ENCODE assay signal across 23 cellular contexts in the genomic region with DNA sequence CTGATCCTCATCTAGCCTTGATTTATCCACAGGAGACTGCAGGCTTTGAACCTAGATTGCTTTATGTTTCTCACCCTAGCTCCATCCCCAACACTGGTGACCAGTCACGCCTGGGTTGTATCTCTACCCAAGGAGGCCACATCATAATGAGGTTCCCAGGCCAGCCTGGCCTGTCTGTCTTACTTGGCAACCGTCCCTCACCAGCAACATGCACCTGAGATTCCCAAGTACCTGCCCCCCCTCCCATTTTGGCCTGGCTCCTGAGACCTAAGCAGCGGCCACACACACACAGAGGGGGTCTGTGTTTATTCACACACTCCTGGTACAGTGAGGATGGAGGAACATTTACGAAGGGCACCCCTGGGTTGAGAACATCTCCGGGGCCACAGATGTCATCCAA. TPM values are rescaled to one million over a fixed set of nuclear protein-coding genes. Genes with fewer than 3 reads are reported as not detected.
A peak's percentile ranks its signal among the peaks of the same experiment; 100 is the strongest.
DNase-seq lines count a peak whose midpoint lies in the region; ATAC-seq and TF ChIP-seq lines count a peak whose summit lies in the region.
"Had no signal": no experiment of that assay in that cellular context is flagged by ENCODE, and none has a peak within 500 bp of the region (broad histone marks: within the 10 kb centered on the region; RNA-seq: fewer than 3 reads in every experiment).

No MANE protein-coding gene starts in this region.

- peaks cover 32% of the 10 kb centered on the region for H3K27me3 Mint-ChIP-seq in CD4-positive, CD25-positive, alpha-beta regulatory T cell
- H3K27me3 Mint-ChIP-seq in Calu3 (ENCODE audit: unreplicated experiment) (peaks cover 59% of the 10 kb centered on the region), nephron progenitor cell (ENCODE audit: low read depth, poor library complexity) (peaks cover 82% of the 10 kb centered on the region)
- H3K27me3 Mint-ChIP-seq in central memory CD8-positive, alpha-beta T cell = no peaks in the 10 kb centered on the region

- H3K4me1 ChIP-seq in CD4-positive, CD25-positive, alpha-beta regulatory T cell (ENCODE audit: control insufficient read depth, insufficient read depth, low read length, poor library complexity, severe bottlenecking) = peaks cover 28% of the 10 kb centered on the region

- TSS peak; percentile 25 for BruUV-seq in Calu3 (replicated peaks; lab: Mats Ljungman, UMichigan)

- TF ChIP-seq CTCF in Calu3 (IDR thresholded peaks at IDR 0.05; ENCODE audit: unreplicated experiment) (no peak), nephron progenitor cell (IDR thresholded peaks at IDR 0.05) (no peak)

- peaks cover 9% of the 10 kb centered on the region for H3K27me3 ChIP-seq in CD4-positive, CD25-positive, alpha-beta regulatory T cell (ENCODE audit: control insufficient read depth, insufficient read depth, low read length)

- H3K9me3 Mint-ChIP-seq in CD4-positive, CD25-positive, alpha-beta regulatory T cell = peaks cover 0 to 4% (median 0%) of the 10 kb centered on the region in 7 donors
- H3K9me3 Mint-ChIP-seq in Calu3 (ENCODE audit: low read depth, unreplicated experiment) (no peaks in the 10 kb centered on the region), nephron progenitor cell (peaks cover 7% of the 10 kb centered on the region)
- H3K9me3 Mint-ChIP-seq in central memory CD8-positive, alpha-beta T cell = no peaks in the 10 kb centered on the region

- DNase-seq in CD4-positive, CD25-positive, alpha-beta regulatory T cell = no peak
- DNase-seq in Calu3 (no peak), nephron progenitor cell (no peak), mucosa of gallbladder (ENCODE audit: low spot score) (no peak), posterior cingulate gyrus (no peak)
- no peak for DNase-seq in central memory CD8-positive, alpha-beta T cell (ENCODE audit: low spot score in 2 of 2)
- DNase-seq: activated CD4-positive, CD25-positive, alpha-beta regulatory T cell treated with anti-CD3 and anti-CD28 coated beads, Interleukin-2, amount 50 U/mL, for 72 hours; activated CD8-positive, alpha-beta T cell treated with anti-CD3 and anti-CD28 coated beads, Interleukin-2, amount 10 ng/mL, durations not matched to agents 7 days and 5 days; activated T-cell treated with anti-CD3 and anti-CD28 coated beads, Interleukin-2, amount 50 U/mL, for 24 hours; brain microvascular endothelial cell; EL; heart left ventricle; NCI-H1105; NCI-H510A; stimulated activated CD4-positive, alpha-beta T cell treated with anti-CD3 and anti-CD28 coated beads, Interleukin-2, amount 100 ng/mL, for 24 hours; stimulated activated naive CD8-positive, alpha-beta T cell treated with anti-CD3 and anti-CD28 coated beads, Interleukin-15, Interleukin-2, amounts not matched to agents 100 U/mL and 50 U/mL, for 24 hours; T1000; thyroid gland had no signal

- CTCF ChIA-PET in Calu3 (lab: Charles Lee) = no interaction called here

- H3K4me3 ChIP-seq in CD4-positive, CD25-positive, alpha-beta regulatory T cell (ENCODE audit: low read depth, low read length) = no peak overlapping the region
- H3K4me3 ChIP-seq: thyroid gland had no signal

- H3K27ac ChIP-seq in CD4-positive, CD25-positive, alpha-beta regulatory T cell (ENCODE audit: insufficient read depth, low read length, poor library complexity, severe bottlenecking) = no peak overlapping the region
- H3K27ac ChIP-seq: brain microvascular endothelial cell, heart left ventricle, prostate gland, thyroid gland had no signal

- H3K27ac Mint-ChIP-seq in CD4-positive, CD25-positive, alpha-beta regulatory T cell = peak overlapping the region in 1 of 3 donors; percentile 33
- H3K27ac Mint-ChIP-seq in Calu3 (ENCODE audit: unreplicated experiment) (peak overlapping the region; percentile 46), nephron progenitor cell (no peak overlapping the region)
- H3K27ac Mint-ChIP-seq in central memory CD8-positive, alpha-beta T cell (ENCODE audit: low read depth) = peak overlapping the region; percentile 68
- H3K27ac Mint-ChIP-seq: activated CD8-positive, alpha-beta T cell treated with anti-CD3 and anti-CD28 coated beads, Interleukin-2, amount 10 ng/mL, durations not matched to agents 7 days and 5 days; activated T-cell treated with anti-CD3 and anti-CD28 coated beads, Interleukin-2, amount 50 U/mL, for 24 hours had no signal

- no peaks in the 10 kb centered on the region for H3K36me3 ChIP-seq in CD4-positive, CD25-positive, alpha-beta regulatory T cell (ENCODE audit: control insufficient read depth, insufficient read depth, low read length)
- H3K36me3 ChIP-seq: brain microvascular endothelial cell, heart left ventricle, prostate gland had no signal

- H3K4me3 Mint-ChIP-seq in CD4-positive, CD25-positive, alpha-beta regulatory T cell = peak overlapping the region; percentile 59 to 85 (median 72)
- H3K4me3 Mint-ChIP-seq in Calu3 (ENCODE audit: low read depth, unreplicated experiment) (peak overlapping the region; percentile 58), nephron progenitor cell (peak overlapping the region; percentile 18)
- H3K4me3 Mint-ChIP-seq in central memory CD8-positive, alpha-beta T cell = peak overlapping the region; percentile 74

- H3K9me3 ChIP-seq in CD4-positive, CD25-positive, alpha-beta regulatory T cell (ENCODE audit: control insufficient read depth in 2 of 2, low read length in 2 of 2) = no peaks in the 10 kb centered on the region
- H3K9me3 ChIP-seq: heart left ventricle, prostate gland, thyroid gland had no signal

- ATAC-seq in CD4-positive, CD25-positive, alpha-beta regulatory T cell (ENCODE audit: low read depth in 2 of 2) = no peak
- no peak for ATAC-seq in central memory CD8-positive, alpha-beta T cell (replicated peaks; ENCODE audit: extremely low read depth, poor library complexity, severe bottlenecking)
- ATAC-seq in HG03139 (IDR thresholded peaks at IDR 0.05; ENCODE audit: unreplicated experiment) = no peak
- ATAC-seq: activated CD8-positive, alpha-beta T cell treated with anti-CD3 and anti-CD28 coated beads, Interleukin-2, amount 10 ng/mL, durations not matched to agents 7 days and 5 days; stimulated activated naive CD8-positive, alpha-beta T cell treated with anti-CD3 and anti-CD28 coated beads, Interleukin-15, Interleukin-2, amounts not matched to agents 100 U/mL and 50 U/mL, for 24 hours had no signal

- intact Hi-C loops in Calu3 (cut with micrococcal nuclease; ENCODE audit: unreplicated experiment) (no loop called here), posterior cingulate gyrus (cut with DNase I) (loop anchor here (10.0 kb wide), 1 partner anchor 364 kb away; no protein-coding TSS in a partner anchor)

- peaks cover 8% of the 10 kb centered on the region for H3K36me3 Mint-ChIP-seq in CD4-positive, CD25-positive, alpha-beta regulatory T cell
- peaks cover 34% of the 10 kb centered on the region for H3K36me3 Mint-ChIP-seq in Calu3 (ENCODE audit: insufficient read depth, unreplicated experiment)
- peaks cover 9% of the 10 kb centered on the region for H3K36me3 Mint-ChIP-seq in central memory CD8-positive, alpha-beta T cell (ENCODE audit: insufficient read depth)
- peaks cover 8% of the 10 kb centered on the region for H3K36me3 Mint-ChIP-seq in nephron progenitor cell (ENCODE audit: low read depth)

- peaks cover 0 to 28% (median 19%) of the 10 kb centered on the region in 4 donors for H3K4me1 Mint-ChIP-seq in CD4-positive, CD25-positive, alpha-beta regulatory T cell
- H3K4me1 Mint-ChIP-seq in Calu3 (ENCODE audit: low read depth, unreplicated experiment) (peaks cover 24% of the 10 kb centered on the region), nephron progenitor cell (peaks cover 16% of the 10 kb centered on the region)
- H3K4me1 Mint-ChIP-seq in central memory CD8-positive, alpha-beta T cell = peaks cover 25% of the 10 kb centered on the region

RNA-seq across cellular contexts. Expression of a gene that starts 2.4 kb away (rescaled TPM):
- total RNA-seq in CD4-positive, CD25-positive, alpha-beta regulatory T cell = 0.37 TPM
- not detected for polyA plus RNA-seq in CD4-positive, CD25-positive, alpha-beta regulatory T cell
- total RNA-seq in Calu3 (2022) = 3.3 and 3.6 TPM in 2 replicates
- total RNA-seq in mucosa of gallbladder = 0.40 TPM
- total RNA-seq: activated CD8-positive, alpha-beta T cell treated with anti-CD3 and anti-CD28 coated beads, Interleukin-2, amount 10 ng/mL, durations not matched to agents 7 days and 5 days; liver; skeletal muscle tissue; thyroid gland had no signal

RNA-seq across cellular contexts. Expression of a gene that starts 9.5 kb away (rescaled TPM):
- total RNA-seq in CD4-positive, CD25-positive, alpha-beta regulatory T cell = 0.84 TPM
- 1 to 10 TPM; 5.1 to 7.5 (median 5.7) TPM for polyA plus RNA-seq in CD4-positive, CD25-positive, alpha-beta regulatory T cell
- 11.2 and 11.6 TPM in 2 replicates for total RNA-seq in Calu3 (2022)
- total RNA-seq in mucosa of gallbladder = 3.2 TPM

RNA-seq across cellular contexts. Expression of a gene that starts 10.2 kb away (rescaled TPM):
- total RNA-seq in CD4-positive, CD25-positive, alpha-beta regulatory T cell = 22.6 TPM
- polyA plus RNA-seq in CD4-positive, CD25-positive, alpha-beta regulatory T cell = 10 to 100 TPM; 49.6 to 64.0 (median 56.8) TPM
- 131 and 140 TPM in 2 replicates for total RNA-seq in Calu3 (2022)
- 44.7 TPM for total RNA-seq in mucosa of gallbladder

RNA-seq across cellular contexts. Expression of a gene that starts 16.9 kb away (rescaled TPM):
- not detected for total RNA-seq in CD4-positive, CD25-positive, alpha-beta regulatory T cell
- not detected for polyA plus RNA-seq in CD4-positive, CD25-positive, alpha-beta regulatory T cell
- total RNA-seq in Calu3 (2022) = not detected in 2 replicates
- total RNA-seq in mucosa of gallbladder = 0.14 TPM
- total RNA-seq: activated CD8-positive, alpha-beta T cell treated with anti-CD3 and anti-CD28 coated beads, Interleukin-2, amount 10 ng/mL, durations not matched to agents 7 days and 5 days; liver; RPMI7951; skeletal muscle tissue; thyroid gland had no signal
- polyA plus RNA-seq: heart left ventricle, liver had no signal

RNA-seq across cellular contexts. Expression of a gene that starts 29.5 kb away (rescaled TPM):
- total RNA-seq in CD4-positive, CD25-positive, alpha-beta regulatory T cell = not detected
- polyA plus RNA-seq in CD4-positive, CD25-positive, alpha-beta regulatory T cell = under 1 TPM in 1 of 4 donors, not detected in 3; 0.74 TPM
- total RNA-seq in Calu3 (2022) (0.54 and 0.90 TPM in 2 replicates), mucosa of gallbladder (not detected)
- total RNA-seq: activated CD8-positive, alpha-beta T cell treated with anti-CD3 and anti-CD28 coated beads, Interleukin-2, amount 10 ng/mL, durations not matched to agents 7 days and 5 days; heart left ventricle; RPMI7951; skeletal muscle tissue had no signal

Comparison
In these comparisons a context has a peak if more than half of its experiments do, and no peak if none do; other contexts are left out.
1. H3K4me3 Mint-ChIP-seq: peak in every context shown above with its lines; median percentile 74 in central memory CD8-positive, alpha-beta T cell; 72 in CD4-positive, CD25-positive, alpha-beta regulatory T cell; 58 in Calu3; 18 in nephron progenitor cell.